26 cellular contexts compared by ENCODE assay signal in the genomic region with DNA sequence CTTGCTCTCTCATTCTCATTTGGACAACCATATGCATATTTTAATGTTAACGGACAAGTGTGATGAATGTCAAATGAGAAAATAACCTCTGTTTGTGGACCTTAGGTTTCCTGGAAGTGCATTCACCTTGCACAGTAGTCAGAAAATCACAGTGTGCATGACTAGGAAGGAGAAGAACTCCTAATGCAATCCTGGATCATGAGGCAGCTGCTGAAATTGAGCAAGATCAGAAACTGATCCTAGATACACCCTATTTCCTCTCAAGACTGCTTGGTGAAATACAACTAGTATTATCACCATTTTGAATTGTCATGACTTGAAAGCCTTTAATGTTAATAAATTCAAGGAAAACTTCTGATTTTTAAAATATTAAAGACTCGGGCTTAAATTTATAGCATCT.
"Had no signal": no experiment of that assay in that cellular context is flagged by ENCODE, and none has a peak within 500 bp of the region (broad histone marks: within the 10 kb centered on the region; RNA-seq: fewer than 3 reads in every experiment).

No MANE protein-coding gene starts in this region.

- ATAC-seq: activated CD4-positive, alpha-beta T cell treated with anti-CD3 and anti-CD28 coated beads for 36 hours; activated CD4-positive, CD25-positive, alpha-beta regulatory T cell treated with anti-CD3 and anti-CD28 coated beads, Interleukin-2, amount 50 U/mL, for 24 hours; activated CD8-positive, alpha-beta T cell treated with anti-CD3 and anti-CD28 coated beads, Interleukin-2, amount 10 ng/mL, durations not matched to agents 7 days and 5 days; Panc1; WTC11 had no signal

- H3K27ac ChIP-seq: adrenal gland, brain microvascular endothelial cell, cardiac muscle cell, KMS-11, SJSA1 had no signal

- DNase-seq: activated CD4-positive, alpha-beta T cell treated with anti-CD3 and anti-CD28 coated beads for 36 hours; activated CD4-positive, alpha-beta T cell treated with anti-CD3 and anti-CD28 coated beads, Interleukin-2, amount 10 ng/mL, durations not matched to agents 7 days and 5 days; activated CD4-positive, alpha-beta T cell treated with anti-CD3 and anti-CD28 coated beads, Interleukin-2, amount 50 U/mL, for 48 hours; activated CD8-positive, alpha-beta T cell treated with anti-CD3 and anti-CD28 coated beads, Interleukin-2, amount 10 ng/mL, durations not matched to agents 7 days and 5 days; activated gamma-delta T cell; activated naive CD4-positive, alpha-beta T cell treated with Interleukin-2 at 50 U/mL for 16 hours; activated naive CD8-positive, alpha-beta T cell treated with anti-CD3 and anti-CD28 coated beads, Interleukin-2, amount 10 ng/mL, durations not matched to agents 7 days and 5 days; activated T-cell treated with anti-CD3 and anti-CD28 coated beads, Interleukin-2, amount 50 U/mL, for 24 hours; adrenal gland; anterior cingulate cortex; brain microvascular endothelial cell; NCI-H1092 treated with DMSO at 0.1 percent for 48 hours; NCI-H1417; NCI-H1930; NCI-H2081 treated with DMSO at 0.1 percent for 48 hours; NCI-H345; NCI-H524 treated with DMSO at 0.1 percent for 48 hours; RPMI8226; SHP77 treated with DMSO at 0.1 percent for 48 hours; SK-N-SH had no signal

- H3K4me1 ChIP-seq: adrenal gland, SJSA1 had no signal

- H3K4me3 ChIP-seq: adrenal gland, cardiac muscle cell, SJSA1 had no signal

- H3K9me3 ChIP-seq: adrenal gland, SJSA1, SK-N-SH had no signal

- H3K36me3 ChIP-seq: adrenal gland, brain microvascular endothelial cell, cardiac muscle cell, SJSA1 had no signal

- H3K27me3 ChIP-seq: adrenal gland, brain microvascular endothelial cell, cardiac muscle cell, SJSA1 had no signal
